In genomic region chr10:130111115-130111847, GRCh38 we compare ENCODE assay signal across 8 cellular contexts. TPM values are rescaled to one million over a fixed set of nuclear protein-coding genes. Genes with fewer than 3 reads are reported as not detected.
DNase-seq lines count a peak whose midpoint lies in the region; ATAC-seq and TF ChIP-seq lines count a peak whose summit lies in the region.

No MANE protein-coding gene starts in this region.

- peak overlapping the region; percentile 75 for H3K27ac ChIP-seq in temporal lobe (ENCODE audit: low read depth, low read length)

- no peaks in the 10 kb centered on the region for H3K9me3 Mint-ChIP-seq in HFFc6
- no peaks in the 10 kb centered on the region for H3K9me3 Mint-ChIP-seq in activated naive CD4-positive, alpha-beta T cell treated with anti-CD3 and anti-CD28 coated beads, Interleukin-2, amount 50 U/mL, for 72 hours

- H3K4me1 Mint-ChIP-seq in HFFc6 (ENCODE audit: low read depth) = peaks cover 29% of the 10 kb centered on the region

- peak overlapping the region; percentile 94 for H3K4me3 Mint-ChIP-seq in HFFc6

- peak; percentile 85 to 86 for ATAC-seq in activated naive CD4-positive, alpha-beta T cell treated with anti-CD3 and anti-CD28 coated beads, Interleukin-2, amount 50 U/mL, for 72 hours

- DNase-seq in GM06990 (ENCODE audit: extremely low read depth, insufficient read length) (peak; percentile 92), HFFc6 (peak; percentile 98), NAMALWA (ENCODE audit: low spot score) (peak; percentile 98), SK-N-DZ (ENCODE audit: low spot score) (peak; percentile 99), glomerular endothelial cell (ENCODE audit: extremely low read depth, low read depth, low spot score) (peak; percentile 91), occipital lobe (lab: John Stamatoyannopoulos, UW) (peak; percentile 97)
- DNase-seq in activated naive CD4-positive, alpha-beta T cell treated with anti-CD3 and anti-CD28 coated beads, Interleukin-2, amount 50 U/mL, for 72 hours (ENCODE audit: low spot score in 2 of 2) = peak; percentile 86 to 95

- no peak for TF ChIP-seq CTCF in GM06990 (IDR thresholded peaks at IDR 0.05; ENCODE audit: insufficient read depth, low read length, poor library complexity, severe bottlenecking)
- TF ChIP-seq CTCF in HFFc6 (IDR thresholded peaks at IDR 0.05) = no peak

- H3K27me3 ChIP-seq in GM06990 (replicated peaks; ENCODE audit: control insufficient read depth, insufficient read depth, low read length) = no peaks in the 10 kb centered on the region

- H3K36me3 ChIP-seq in GM06990 (ENCODE audit: control insufficient read depth, insufficient read depth, low read length) = no peaks in the 10 kb centered on the region

- H3K27me3 Mint-ChIP-seq in HFFc6 (ENCODE audit: insufficient read depth) = peaks cover 2% of the 10 kb centered on the region; the same call in 1 of the 2 replicates

- peaks cover 11% of the 10 kb centered on the region for H3K36me3 Mint-ChIP-seq in HFFc6 (ENCODE audit: low read depth)
- H3K36me3 Mint-ChIP-seq in activated naive CD4-positive, alpha-beta T cell treated with anti-CD3 and anti-CD28 coated beads, Interleukin-2, amount 50 U/mL, for 72 hours = peaks cover 13 to 16% of the 10 kb centered on the region in 2 donors

- peak overlapping the region; percentile 97 for H3K27ac Mint-ChIP-seq in HFFc6
- peak overlapping the region; percentile 93 to 99 for H3K27ac Mint-ChIP-seq in activated naive CD4-positive, alpha-beta T cell treated with anti-CD3 and anti-CD28 coated beads, Interleukin-2, amount 50 U/mL, for 72 hours

- H3K4me3 ChIP-seq in GM06990 (replicated peaks; ENCODE audit: low read depth, low read length) = peak overlapping the region; percentile 93

RNA-seq across cellular contexts. Expression of gene C10orf143, which starts 0.7 kb away (rescaled TPM):
- total RNA-seq in HFFc6 (2021; fragmentation: NEBNext Ultra II Directional; extraction: Animal tissue kit (Norgen Biotek cat#: 25700)) = 1 to 10 TPM; 1.9 to 2.6 (median 2.4) TPM
- 0.15 and 0.20 TPM in 2 replicates for polyA plus RNA-seq in SK-N-DZ (2014; cell fraction: cytosol; rRNA removed)
- 0.38 TPM in 1 of 2 replicates, not detected in the other for polyA plus RNA-seq in SK-N-DZ (2014; cell fraction: nucleus; rRNA removed)
- 1 to 10 TPM in 1 of 2 donors, under 1 TPM in 1; 0.43 to 3.1 TPM for total RNA-seq in activated naive CD4-positive, alpha-beta T cell treated with anti-CD3 and anti-CD28 coated beads, Interleukin-2, amount 50 U/mL, for 72 hours
- 0.10 TPM in 1 of 2 replicates, not detected in the other for total RNA-seq in glomerular endothelial cell
- total RNA-seq in occipital lobe = 1.1 TPM
- total RNA-seq in temporal lobe = 0.25 TPM

RNA-seq across cellular contexts. Expression of gene GLRX3, which starts 24.9 kb away (rescaled TPM):
- 100 to 1,000 TPM in 5 of 6 experiments, 10 to 100 TPM in 1; 96.2 to 123 (median 112) TPM for total RNA-seq in HFFc6 (2021; fragmentation: NEBNext Ultra II Directional; extraction: Animal tissue kit (Norgen Biotek cat#: 25700))
- polyA plus RNA-seq in SK-N-DZ (2014; cell fraction: cytosol; rRNA removed) = 184 and 188 TPM in 2 replicates
- polyA plus RNA-seq in SK-N-DZ (2014; cell fraction: nucleus; rRNA removed) = 98.6 and 112 TPM in 2 replicates
- 100 to 1,000 TPM in 1 of 2 donors, 10 to 100 TPM in 1; 94.1 to 103 TPM for total RNA-seq in activated naive CD4-positive, alpha-beta T cell treated with anti-CD3 and anti-CD28 coated beads, Interleukin-2, amount 50 U/mL, for 72 hours
- 89.3 and 100.0 TPM in 2 replicates for total RNA-seq in glomerular endothelial cell
- 49.0 TPM for total RNA-seq in occipital lobe
- 47.0 TPM for total RNA-seq in temporal lobe

Comparison
In these comparisons a context has a peak if more than half of its experiments do, and no peak if none do; other contexts are left out.
1. Peak in every context shown above with its lines: DNase-seq, ATAC-seq, H3K4me3 ChIP-seq and H3K27ac ChIP-seq.